In the genomic region with DNA sequence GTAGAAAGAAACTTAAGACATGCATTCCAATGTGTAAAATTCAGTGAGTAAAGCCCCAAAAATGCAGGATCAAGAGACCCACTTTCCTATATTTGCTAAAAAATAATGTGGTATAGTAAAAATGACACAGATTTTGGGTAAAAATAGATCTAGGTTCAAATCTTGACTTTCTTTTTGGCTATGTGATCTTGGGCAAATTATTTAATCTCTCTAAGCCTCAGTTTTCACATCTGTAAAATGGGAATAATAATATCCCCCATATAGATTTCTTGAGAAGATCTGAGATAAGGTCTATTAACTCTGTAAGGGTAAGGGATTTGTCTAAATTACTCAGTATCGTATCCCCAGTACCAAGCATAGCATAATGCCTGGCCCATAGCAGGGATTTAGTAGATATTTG, we compare ENCODE assay signal across 21 cellular contexts.
"Had no signal": no experiment of that assay in that cellular context is flagged by ENCODE, and none has a peak within 500 bp of the region (broad histone marks: within the 10 kb centered on the region; RNA-seq: fewer than 3 reads in every experiment).

No MANE protein-coding gene starts in this region.

- H3K36me3 ChIP-seq: gastrocnemius medialis, left lung, right lobe of liver, uterus had no signal

- H3K4me3 ChIP-seq: gastrocnemius medialis, left lung, right lobe of liver, skin epidermis, testis, uterus had no signal

- H3K4me1 ChIP-seq: gastrocnemius medialis, left lung, right lobe of liver, uterus had no signal

- H3K9me3 ChIP-seq: gastrocnemius medialis, left lung, right lobe of liver, testis, uterus had no signal

- ATAC-seq: activated CD4-positive, alpha-beta T cell treated with anti-CD3 and anti-CD28 coated beads for 36 hours; activated CD8-positive, alpha-beta memory T cell treated with anti-CD3 and anti-CD28 coated beads, Interleukin-2, amount 10 ng/mL, durations not matched to agents 7 days and 5 days; activated CD8-positive, alpha-beta T cell treated with anti-CD3 and anti-CD28 coated beads, Interleukin-2, amount 10 ng/mL, durations not matched to agents 7 days and 5 days; activated naive CD8-positive, alpha-beta T cell treated with anti-CD3 and anti-CD28 coated beads, Interleukin-2, amount 50 U/mL, for 24 hours; gastrocnemius medialis; natural killer cell; stimulated activated naive CD8-positive, alpha-beta T cell treated with anti-CD3 and anti-CD28 coated beads, Interleukin-15, Interleukin-2, amounts not matched to agents 100 U/mL and 50 U/mL, for 24 hours had no signal

- H3K27me3 ChIP-seq: gastrocnemius medialis, left lung, right lobe of liver, testis, uterus had no signal

- H3K4me3 Mint-ChIP-seq: activated CD4-positive, alpha-beta T cell treated with anti-CD3 and anti-CD28 coated beads for 36 hours; activated CD8-positive, alpha-beta memory T cell treated with anti-CD3 and anti-CD28 coated beads, Interleukin-2, amount 10 ng/mL, durations not matched to agents 7 days and 5 days; activated CD8-positive, alpha-beta T cell treated with anti-CD3 and anti-CD28 coated beads, Interleukin-2, amount 10 ng/mL, durations not matched to agents 7 days and 5 days; activated naive CD4-positive, alpha-beta T cell treated with anti-CD3 and anti-CD28 coated beads, Interleukin-2, amount 50 U/mL, for 24 hours; activated naive CD8-positive, alpha-beta T cell treated with anti-CD3 and anti-CD28 coated beads, Interleukin-2, amount 50 U/mL, for 24 hours; natural killer cell had no signal

- H3K27ac ChIP-seq: gastrocnemius medialis, left lung, right lobe of liver, skin epidermis, testis had no signal

- H3K27ac Mint-ChIP-seq: activated CD4-positive, alpha-beta T cell treated with anti-CD3 and anti-CD28 coated beads for 36 hours; activated CD8-positive, alpha-beta memory T cell treated with anti-CD3 and anti-CD28 coated beads, Interleukin-2, amount 10 ng/mL, durations not matched to agents 7 days and 5 days; activated CD8-positive, alpha-beta T cell treated with anti-CD3 and anti-CD28 coated beads, Interleukin-2, amount 10 ng/mL, durations not matched to agents 7 days and 5 days; activated naive CD4-positive, alpha-beta T cell treated with anti-CD3 and anti-CD28 coated beads, Interleukin-2, amount 50 U/mL, for 24 hours; activated naive CD8-positive, alpha-beta T cell treated with anti-CD3 and anti-CD28 coated beads, Interleukin-2, amount 50 U/mL, for 24 hours; activated T-helper 2 cell treated with anti-CD3 and anti-CD28 coated beads, Interferon-gamma antibody, Interleukin-2, Interleukin-4, amounts not matched to agents 10 μg/mL and 5 μg/mL and 100 μg/mL, durations not matched to agents 14 hours and 24 hours and 36 hours; natural killer cell had no signal

- DNase-seq: activated CD4-positive, alpha-beta T cell treated with anti-CD3 and anti-CD28 coated beads for 36 hours; activated CD4-positive, CD25-positive, alpha-beta regulatory T cell; activated CD8-positive, alpha-beta memory T cell treated with anti-CD3 and anti-CD28 coated beads, Interleukin-2, amount 10 ng/mL, durations not matched to agents 7 days and 5 days; activated CD8-positive, alpha-beta T cell treated with anti-CD3 and anti-CD28 coated beads, Interleukin-2, amount 10 ng/mL, durations not matched to agents 7 days and 5 days; activated naive CD8-positive, alpha-beta T cell treated with anti-CD3 and anti-CD28 coated beads, Interleukin-2, amount 50 U/mL, for 24 hours; activated T-cell treated with anti-CD3 and anti-CD28 coated beads, Interleukin-2, amount 50 U/mL, for 48 hours; amygdala; effector CD8-positive, alpha-beta T cell; gastrocnemius medialis; left lung; natural killer cell; posterior cingulate gyrus; right lobe of liver; stimulated activated CD4-positive, alpha-beta T cell treated with anti-CD3 and anti-CD28 coated beads, Interleukin-12 subunit alpha, Interleukin-12 subunit beta, amount 100 ng/mL, for 4 hours; stimulated activated CD4-positive, alpha-beta T cell treated with anti-CD3 and anti-CD28 coated beads, Interleukin-4, amount 100 ng/mL, for 1 hour; stimulated activated naive CD8-positive, alpha-beta T cell treated with anti-CD3 and anti-CD28 coated beads, Interleukin-15, Interleukin-2, amounts not matched to agents 100 U/mL and 50 U/mL, for 24 hours; uterus had no signal

- H3K4me1 Mint-ChIP-seq: natural killer cell had no signal

- H3K36me3 Mint-ChIP-seq: activated CD8-positive, alpha-beta memory T cell treated with anti-CD3 and anti-CD28 coated beads, Interleukin-2, amount 10 ng/mL, durations not matched to agents 7 days and 5 days; activated naive CD4-positive, alpha-beta T cell treated with anti-CD3 and anti-CD28 coated beads, Interleukin-2, amount 50 U/mL, for 24 hours had no signal
